12 cellular contexts compared by ENCODE assay signal in the genomic region with DNA sequence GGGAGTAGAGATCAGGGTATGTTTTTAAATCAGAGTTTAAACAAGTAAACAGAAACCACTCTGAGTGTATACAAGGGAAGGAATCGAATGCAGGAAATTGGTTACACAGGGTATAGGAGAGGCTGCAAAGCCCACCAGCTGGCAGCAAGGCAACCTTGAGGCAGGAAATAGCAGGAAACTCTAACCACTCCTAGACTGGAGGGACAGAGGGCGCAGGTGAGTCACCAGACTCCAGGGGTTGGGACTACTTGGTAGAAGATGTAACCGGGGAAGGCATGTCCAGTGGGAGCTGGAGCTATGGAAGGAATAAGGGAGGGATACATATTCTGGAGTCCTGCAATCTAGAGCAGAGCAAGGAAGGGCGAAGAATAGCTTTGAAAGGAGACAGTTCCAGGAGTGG.
DNase-seq lines count a peak whose midpoint lies in the region; ATAC-seq and TF ChIP-seq lines count a peak whose summit lies in the region.
"Had no signal": no experiment of that assay in that cellular context is flagged by ENCODE, and none has a peak within 500 bp of the region (broad histone marks: within the 10 kb centered on the region; RNA-seq: fewer than 3 reads in every experiment).

No MANE protein-coding gene starts in this region.

- intact Hi-C loops in left lung (cut with DNase I): loop anchor here in 1 of 2 donors (10.0 kb wide), 1 partner anchor 108 kb away; no protein-coding TSS in a partner anchor

- H3K9me3 ChIP-seq in left lung: no peaks in the 10 kb centered on the region
- H3K9me3 ChIP-seq: ascending aorta, uterus had no signal

- peaks cover 13 to 52% of the 10 kb centered on the region in 2 donors for H3K27me3 ChIP-seq in left lung
- H3K27me3 ChIP-seq: ascending aorta, uterus had no signal

- H3K4me3 ChIP-seq in left lung: no peak overlapping the region
- H3K4me3 ChIP-seq: ascending aorta, uterus had no signal

- H3K4me1 ChIP-seq in left lung: no peaks in the 10 kb centered on the region
- H3K4me1 ChIP-seq: ascending aorta, uterus had no signal

- TF ChIP-seq CTCF in left lung (IDR thresholded peaks at IDR 0.05) (peak in 1 of 2 donors; percentile 9), GM20000 (IDR thresholded peaks at IDR 0.05; ENCODE audit: extremely low read depth, missing control alignments) (no peak)

- DNase-seq in COR-L47 (lab: John Stamatoyannopoulos, UW): peak; percentile 36
- peak; percentile 51 for DNase-seq in HT1080 (ENCODE audit: low read depth)
- DNase-seq in SW480 (ENCODE audit: low spot score): peak; percentile 40
- DNase-seq in left lung: no peak
- DNase-seq in GM20000 (ENCODE audit: low spot score): no peak
- no peak for DNase-seq in mesenteric fat pad (ENCODE audit: low spot score)
- no peak for DNase-seq in DMS114 treated with DMSO at 0.1 percent for 48 hours (lab: John Stamatoyannopoulos, UW; ENCODE audit: unreplicated experiment)
- DNase-seq in Ammon's horn (ENCODE audit: low spot score): no peak
- DNase-seq: activated CD4-positive, alpha-beta T cell treated with anti-CD3 and anti-CD28 coated beads for 1 hour; naive thymus-derived CD4-positive, alpha-beta T cell had no signal

- peak; percentile 49 for ATAC-seq in left lung
- ATAC-seq: naive thymus-derived CD4-positive, alpha-beta T cell had no signal

- H3K36me3 ChIP-seq in left lung: no peaks in the 10 kb centered on the region
- H3K36me3 ChIP-seq: ascending aorta, uterus had no signal

- no peak overlapping the region for H3K27ac ChIP-seq in left lung
- H3K27ac ChIP-seq: ascending aorta had no signal

Comparison
In these comparisons a context has a peak if more than half of its experiments do, and no peak if none do; other contexts are left out.
1. DNase-seq: peak in COR-L47 (single experiment), HT1080 (single experiment) and SW480 (single experiment); none in left lung (0 of 2), GM20000 (single experiment), mesenteric fat pad (single experiment), DMS114 treated with DMSO at 0.1 percent for 48 hours (single experiment) and Ammon's horn (single experiment).